In genomic region chr1:160795951-160796383, GRCh38 we compare ENCODE assay signal across 1 cellular context.
TF ChIP-seq lines count a peak whose summit lies in the region.

Gene LY9, plus strand, starts transcription at chr1:160796174. Its CDS starts 14 bp downstream, at chr1:160796188.

TF ChIP-seq in GM12878, 131 proteins besides CTCF, POLR2A, EP300 and RAD21 (continued from another document and continues in another):
- TF ChIP-seq ZNF687 (IDR thresholded peaks at IDR 0.05): peak; percentile 80; the same call in 1 of the 2 replicates
- no peak for TF ChIP-seq SRF (IDR thresholded peaks at IDR 0.05; ENCODE audit: low read depth in 2 of 2, low read length in 2 of 2)
- no peak for TF ChIP-seq BRCA1 (IDR thresholded peaks at IDR 0.05; ENCODE audit: low read depth, low read length)
- TF ChIP-seq ETV6 (conservative IDR thresholded peaks at IDR 0.05 in 1 of 2, IDR thresholded peaks at IDR 0.05 in 1 of 2; ENCODE audit: borderline replicate concordance in 1 of 2, low read depth in 1 of 2): peak in 1 of 2 experiments; percentile 99; a peak in 2 of 4 replicates
- TF ChIP-seq E2F4 (IDR thresholded peaks at IDR 0.05; ENCODE audit: low read depth, low read length): no peak
- TF ChIP-seq NKRF (conservative IDR thresholded peaks at IDR 0.05): peak; percentile 74; the same call in 1 of the 2 replicates
- TF ChIP-seq ZZZ3 (IDR thresholded peaks at IDR 0.05; ENCODE audit: control insufficient read depth, insufficient read length, low read depth): no peak
- no peak for TF ChIP-seq RFX5 (IDR thresholded peaks at IDR 0.05; ENCODE audit: low read depth, low read length)
- TF ChIP-seq KLF5 (IDR thresholded peaks at IDR 0.05; ENCODE audit: partially characterized antibody): peak; percentile 95
- TF ChIP-seq SIX5 (IDR thresholded peaks at IDR 0.05; ENCODE audit: low read depth, low read length, severe bottlenecking): no peak
- peak; percentile 93 for TF ChIP-seq TCF3 (IDR thresholded peaks at IDR 0.05; ENCODE audit: borderline replicate concordance, insufficient read depth, low read depth, low read length)
- TF ChIP-seq MAX (IDR thresholded peaks at IDR 0.05; ENCODE audit: low read depth, low read length): peak; percentile 79; the same call in 1 of the 2 replicates
- no peak for TF ChIP-seq SUZ12 (IDR thresholded peaks at IDR 0.05; ENCODE audit: unreplicated experiment)
- TF ChIP-seq KAT2A (conservative IDR thresholded peaks at IDR 0.05; ENCODE audit: control insufficient read depth, low read depth, low read length): no peak
- TF ChIP-seq CUX1 (IDR thresholded peaks at IDR 0.05; ENCODE audit: insufficient replicate concordance, low read depth, low read length): peak; percentile 60
- peak; percentile 82; the same call in 1 of the 2 replicates for TF ChIP-seq RCOR1 (conservative IDR thresholded peaks at IDR 0.05; ENCODE audit: low read depth, low read length)
- peak; percentile 98 for TF ChIP-seq IRF4 (IDR thresholded peaks at IDR 0.05; ENCODE audit: low read depth, low read length)
- peak; percentile 53 for TF ChIP-seq ZNF24 (IDR thresholded peaks at IDR 0.05)
- no peak for TF ChIP-seq ZBTB40 (IDR thresholded peaks at IDR 0.05; ENCODE audit: borderline replicate concordance)
- no peak for TF ChIP-seq HDAC2 (IDR thresholded peaks at IDR 0.05)
- TF ChIP-seq BACH1 (IDR thresholded peaks at IDR 0.05; ENCODE audit: borderline replicate concordance): peak; percentile 91
- TF ChIP-seq MEF2A (IDR thresholded peaks at IDR 0.05; ENCODE audit: insufficient read depth, low read depth, low read length): peak; percentile 98
- TF ChIP-seq IKZF1 (conservative IDR thresholded peaks at IDR 0.05): peak; percentile 94
- TF ChIP-seq NFIC (IDR thresholded peaks at IDR 0.05; ENCODE audit: low read depth, low read length): peak; percentile 87; the same call in 1 of the 2 replicates
- TF ChIP-seq TBL1XR1 (IDR thresholded peaks at IDR 0.05; ENCODE audit: low read depth, low read length): peak; percentile 99
- no peak for TF ChIP-seq FOS (IDR thresholded peaks at IDR 0.05; ENCODE audit: borderline replicate concordance, extremely low read depth, insufficient read length)
- peak; percentile 64 for TF ChIP-seq ELK1 (IDR thresholded peaks at IDR 0.05; ENCODE audit: low read depth, low read length)
- no peak for TF ChIP-seq PRDM15 (CRISPR knock-in tag; IDR thresholded peaks at IDR 0.05)
- TF ChIP-seq RBBP5 (conservative IDR thresholded peaks at IDR 0.05): no peak
- TF ChIP-seq EGR1 (IDR thresholded peaks at IDR 0.05; ENCODE audit: borderline replicate concordance in 1 of 2, low read depth in 2 of 2, low read length in 2 of 2): peak in 1 of 2 experiments; percentile 69; a peak in 1 of 3 replicates
- TF ChIP-seq ASH2L (IDR thresholded peaks at IDR 0.05; ENCODE audit: borderline replicate concordance, low read depth): no peak
